Comparison of ENCODE assay signal across 14 cellular contexts in the genomic region with DNA sequence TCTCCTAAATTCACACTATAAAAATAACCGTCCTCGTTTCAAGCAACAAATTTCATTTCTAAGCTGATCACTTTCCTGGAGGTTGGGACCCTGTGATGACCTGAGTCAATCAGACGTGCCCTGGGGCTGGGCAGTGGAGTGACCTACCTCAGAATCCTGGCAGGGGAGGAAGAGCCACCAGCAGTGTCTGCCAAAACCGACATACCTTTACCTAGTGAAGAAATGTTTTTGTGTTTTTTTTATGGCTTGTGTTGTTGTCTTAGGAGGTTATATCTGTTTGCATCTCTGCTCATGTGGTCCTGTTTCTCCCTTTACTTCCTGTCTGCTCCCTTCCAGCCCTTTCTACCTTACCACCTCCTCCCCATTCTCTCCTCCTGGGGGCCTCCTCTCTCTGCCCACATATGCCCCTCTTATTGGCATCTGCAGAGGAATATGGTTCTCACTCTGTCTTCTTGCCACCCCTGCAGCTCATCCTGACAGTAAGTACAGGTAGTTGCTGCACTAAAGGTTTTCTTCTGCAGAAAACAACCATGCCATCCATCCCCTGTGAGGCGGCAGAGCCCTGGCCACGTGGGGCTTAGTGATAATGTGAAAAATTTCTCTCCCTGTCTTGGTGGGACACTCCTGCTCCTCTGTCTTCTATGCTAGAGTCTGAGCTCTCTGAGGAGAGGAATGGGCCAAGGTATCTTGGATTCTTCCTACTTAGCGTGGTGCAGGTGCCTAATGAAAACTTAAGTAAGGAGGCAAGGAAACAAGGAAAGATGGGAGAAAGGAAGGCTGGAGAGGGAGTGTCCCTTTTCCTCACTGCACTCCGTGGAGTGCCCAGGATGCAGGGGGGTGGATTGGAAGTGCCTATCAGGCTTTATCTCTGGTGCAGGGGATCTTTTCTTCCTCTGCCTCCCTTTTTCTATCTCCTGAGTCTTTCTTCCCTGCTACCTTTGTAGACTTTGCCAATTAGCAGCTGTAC. TPM values are rescaled to one million over a fixed set of nuclear protein-coding genes. Genes with fewer than 3 reads are reported as not detected.
A peak's percentile ranks its signal among the peaks of the same experiment; 100 is the strongest.
DNase-seq lines count a peak whose midpoint lies in the region; ATAC-seq and TF ChIP-seq lines count a peak whose summit lies in the region.
"Had no signal": no experiment of that assay in that cellular context is flagged by ENCODE, and none has a peak within 500 bp of the region (broad histone marks: within the 10 kb centered on the region; RNA-seq: fewer than 3 reads in every experiment).

No MANE protein-coding gene starts in this region.

- H3K4me3 ChIP-seq in MM.1S (ENCODE audit: low read length): peak overlapping the region; percentile 35; the same call in 1 of the 2 replicates
- no peak overlapping the region for H3K4me3 ChIP-seq in brain microvascular endothelial cell (ENCODE audit: low read depth, low read length)
- H3K4me3 ChIP-seq: SJSA1 had no signal

- CTCF ChIA-PET in MCF 10A (lab: Yijun Ruan, JAX): no interaction called here

- H3K4me3 Mint-ChIP-seq in MCF 10A (ENCODE audit: unreplicated experiment) (no peak overlapping the region), nephron progenitor cell (no peak overlapping the region)
- peak overlapping the region; percentile 69 for H3K4me3 Mint-ChIP-seq in activated naive CD8-positive, alpha-beta T cell treated with anti-CD3 and anti-CD28 coated beads, Interleukin-2, amount 10 ng/mL, durations not matched to agents 7 days and 5 days
- H3K4me3 Mint-ChIP-seq in stimulated activated naive CD8-positive, alpha-beta T cell treated with anti-CD3 and anti-CD28 coated beads, Interleukin-15, amount 100 ng/mL, for 72 hours: peak overlapping the region; percentile 23 to 67

- no peaks in the 10 kb centered on the region for H3K36me3 Mint-ChIP-seq in MCF 10A (ENCODE audit: insufficient read depth, unreplicated experiment)
- no peaks in the 10 kb centered on the region for H3K36me3 Mint-ChIP-seq in activated naive CD8-positive, alpha-beta T cell treated with anti-CD3 and anti-CD28 coated beads, Interleukin-2, amount 10 ng/mL, durations not matched to agents 7 days and 5 days
- no peaks in the 10 kb centered on the region for H3K36me3 Mint-ChIP-seq in nephron progenitor cell (ENCODE audit: low read depth)
- H3K36me3 Mint-ChIP-seq: stimulated activated naive B cell treated with anti-CD40 and anti-IgM and Interleukin-4, amounts not matched to agents 10 μg/mL and 1 μg/mL and 100 μg/mL, for 72 hours had no signal

- no peak for ATAC-seq in activated naive CD8-positive, alpha-beta T cell treated with anti-CD3 and anti-CD28 coated beads, Interleukin-2, amount 10 ng/mL, durations not matched to agents 7 days and 5 days (ENCODE audit: low read depth)
- ATAC-seq in stimulated activated naive CD8-positive, alpha-beta T cell treated with anti-CD3 and anti-CD28 coated beads, Interleukin-15, amount 100 ng/mL, for 72 hours: peak; percentile 29

- H3K27ac Mint-ChIP-seq in MCF 10A (ENCODE audit: low read depth, unreplicated experiment) (no peak overlapping the region), nephron progenitor cell (no peak overlapping the region)
- peak overlapping the region; percentile 60 for H3K27ac Mint-ChIP-seq in activated naive CD8-positive, alpha-beta T cell treated with anti-CD3 and anti-CD28 coated beads, Interleukin-2, amount 10 ng/mL, durations not matched to agents 7 days and 5 days
- peak overlapping the region in 1 of 2 donors; percentile 89 for H3K27ac Mint-ChIP-seq in stimulated activated naive CD8-positive, alpha-beta T cell treated with anti-CD3 and anti-CD28 coated beads, Interleukin-15, amount 100 ng/mL, for 72 hours
- H3K27ac Mint-ChIP-seq: stimulated activated naive B cell treated with anti-CD40 and anti-IgM and Interleukin-4, amounts not matched to agents 10 μg/mL and 1 μg/mL and 100 μg/mL, for 72 hours had no signal

- POLR2A ChIA-PET in MCF 10A (lab: Yijun Ruan, JAX): interaction anchor here (0.7 to 1.0 kb wide), 2 partner anchors 9 to 10 kb away, joined by 3 read pairs; no protein-coding TSS in a partner anchor
- POLR2A ChIA-PET in activated naive CD8-positive, alpha-beta T cell treated with anti-CD3 and anti-CD28 coated beads, Interleukin-2, amount 10 ng/mL, durations not matched to agents 7 days and 5 days (lab: Charles Lee): interaction anchor here (1.0 to 1.5 kb wide), 2 partner anchors 70 to 99 kb away, joined by 4 to 13 read pairs; a partner anchor contains a TSS

- H3K79me2 ChIP-seq in MM.1S (ENCODE audit: low read length): peaks cover 66% of the 10 kb centered on the region

- H3K4me2 ChIP-seq in MM.1S (ENCODE audit: low read depth, low read length): peak overlapping the region; percentile 77

- H3K27ac ChIP-seq in MM.1S (ENCODE audit: low read length) (peak overlapping the region; percentile 99), brain microvascular endothelial cell (no peak overlapping the region)
- H3K27ac ChIP-seq: SJSA1 had no signal

- H3K9me3 Mint-ChIP-seq in MCF 10A (ENCODE audit: unreplicated experiment) (no peaks in the 10 kb centered on the region), nephron progenitor cell (no peaks in the 10 kb centered on the region)
- H3K9me3 Mint-ChIP-seq in activated naive CD8-positive, alpha-beta T cell treated with anti-CD3 and anti-CD28 coated beads, Interleukin-2, amount 10 ng/mL, durations not matched to agents 7 days and 5 days: no peaks in the 10 kb centered on the region
- no peaks in the 10 kb centered on the region for H3K9me3 Mint-ChIP-seq in stimulated activated naive CD8-positive, alpha-beta T cell treated with anti-CD3 and anti-CD28 coated beads, Interleukin-15, amount 100 ng/mL, for 72 hours
- H3K9me3 Mint-ChIP-seq: stimulated activated naive B cell treated with anti-CD40 and anti-IgM and Interleukin-4, amounts not matched to agents 10 μg/mL and 1 μg/mL and 100 μg/mL, for 72 hours had no signal

- in situ Hi-C loops in T47D (cut with HindIII; ENCODE audit: low pct_unique_long_range_greater_than_20kb, low sequenced_read_pairs): no loop called here
- in situ Hi-C loops in brain microvascular endothelial cell (cut with HindIII; ENCODE audit: low pct_ligation_motif_present, low sequenced_read_pairs): no loop called here

- H3K27me3 ChIP-seq in MM.1S (replicated peaks; ENCODE audit: insufficient read depth, low read length) (no peaks in the 10 kb centered on the region), brain microvascular endothelial cell (replicated peaks) (peaks cover 37% of the 10 kb centered on the region)

- no TSS peak for BruUV-seq in MCF 10A (replicated peaks; lab: Mats Ljungman, UMichigan)

- no peaks in the 10 kb centered on the region for H4K20me1 ChIP-seq in MM.1S (ENCODE audit: insufficient read depth, low read length)

- intact Hi-C loops in MCF 10A (cut with micrococcal nuclease): no loop called here

- no peaks in the 10 kb centered on the region for H3K9me3 ChIP-seq in MM.1S (replicated peaks; ENCODE audit: insufficient read depth, low read length)
- H3K9me3 ChIP-seq: SJSA1 had no signal

- no peaks in the 10 kb centered on the region for H3K9me2 ChIP-seq in MM.1S (replicated peaks; ENCODE audit: insufficient read depth, low read length)

- TF ChIP-seq CTCF in MCF 10A (IDR thresholded peaks at IDR 0.05; ENCODE audit: unreplicated experiment) (no peak), MM.1S (IDR thresholded peaks at IDR 0.05; ENCODE audit: low read length) (no peak), brain microvascular endothelial cell (IDR thresholded peaks at IDR 0.05; ENCODE audit: low read depth, low read length, missing control alignments) (no peak), nephron progenitor cell (IDR thresholded peaks at IDR 0.05) (no peak)

- H3K4me1 Mint-ChIP-seq in MCF 10A (ENCODE audit: insufficient read depth, unreplicated experiment) (peaks cover 14% of the 10 kb centered on the region), nephron progenitor cell (peaks cover 22% of the 10 kb centered on the region)
- peaks cover 19% of the 10 kb centered on the region for H3K4me1 Mint-ChIP-seq in activated naive CD8-positive, alpha-beta T cell treated with anti-CD3 and anti-CD28 coated beads, Interleukin-2, amount 10 ng/mL, durations not matched to agents 7 days and 5 days
- H3K4me1 Mint-ChIP-seq in stimulated activated naive CD8-positive, alpha-beta T cell treated with anti-CD3 and anti-CD28 coated beads, Interleukin-15, amount 100 ng/mL, for 72 hours: peaks cover 29% of the 10 kb centered on the region

- H3F3A ChIP-seq in MM.1S (ENCODE audit: insufficient read depth, low read length): peaks cover 40% of the 10 kb centered on the region

- DNase-seq in T47D (ENCODE audit: low read depth in 1 of 2, low spot score in 1 of 2): peak; percentile 21 to 78
- no peak for DNase-seq in MCF 10A (ENCODE audit: unreplicated experiment)
- DNase-seq in MM.1S: peak; percentile 45
- no peak for DNase-seq in activated naive CD8-positive, alpha-beta T cell treated with anti-CD3 and anti-CD28 coated beads, Interleukin-2, amount 10 ng/mL, durations not matched to agents 7 days and 5 days
- DNase-seq in stimulated activated naive CD8-positive, alpha-beta T cell treated with anti-CD3 and anti-CD28 coated beads, Interleukin-15, amount 100 ng/mL, for 72 hours: no peak
- no peak for DNase-seq in CD1c-positive myeloid dendritic cell (ENCODE audit: extremely low spot score)
- DNase-seq in brain microvascular endothelial cell: no peak
- DNase-seq in nephron progenitor cell: no peak
- DNase-seq: caudate nucleus, glutamatergic neuron had no signal

- no peaks in the 10 kb centered on the region for H3K36me3 ChIP-seq in MM.1S (replicated peaks; ENCODE audit: insufficient read depth, low read length)
- no peaks in the 10 kb centered on the region for H3K36me3 ChIP-seq in brain microvascular endothelial cell (replicated peaks)
- H3K36me3 ChIP-seq: SJSA1 had no signal

- H3K9ac ChIP-seq in MM.1S (ENCODE audit: low read length): peak overlapping the region; percentile 87

- peak overlapping the region; percentile 14 for H2AFZ ChIP-seq in MM.1S (ENCODE audit: low read length)

- H3K4me1 ChIP-seq in MM.1S (ENCODE audit: low read length): peaks cover 62% of the 10 kb centered on the region
- H3K4me1 ChIP-seq: SJSA1 had no signal

- H3K27me3 Mint-ChIP-seq in MCF 10A (ENCODE audit: insufficient read depth, unreplicated experiment) (peaks cover 31% of the 10 kb centered on the region), nephron progenitor cell (ENCODE audit: low read depth, poor library complexity) (peaks cover 16% of the 10 kb centered on the region)
- peaks cover 33% of the 10 kb centered on the region for H3K27me3 Mint-ChIP-seq in activated naive CD8-positive, alpha-beta T cell treated with anti-CD3 and anti-CD28 coated beads, Interleukin-2, amount 10 ng/mL, durations not matched to agents 7 days and 5 days
- H3K27me3 Mint-ChIP-seq in stimulated activated naive CD8-positive, alpha-beta T cell treated with anti-CD3 and anti-CD28 coated beads, Interleukin-15, amount 100 ng/mL, for 72 hours: peaks cover 83% of the 10 kb centered on the region

RNA-seq across cellular contexts. Expression of a gene that starts 15.4 kb away (rescaled TPM):
- not detected in 2 replicates for total RNA-seq in MCF 10A (2022)
- not detected for total RNA-seq in activated naive CD8-positive, alpha-beta T cell treated with anti-CD3 and anti-CD28 coated beads, Interleukin-2, amount 10 ng/mL, durations not matched to agents 7 days and 5 days
- total RNA-seq: IMR-90, renal cortical epithelial cell, SJSA1 had no signal

Comparison
In these comparisons a context has a peak if more than half of its experiments do, and no peak if none do; other contexts are left out.
1. DNase-seq: peak in T47D (2 of 2) and MM.1S (single experiment); none in MCF 10A (single experiment), activated naive CD8-positive, alpha-beta T cell treated with anti-CD3 and anti-CD28 coated beads, Interleukin-2, amount 10 ng/mL, durations not matched to agents 7 days and 5 days (single experiment), stimulated activated naive CD8-positive, alpha-beta T cell treated with anti-CD3 and anti-CD28 coated beads, Interleukin-15, amount 100 ng/mL, for 72 hours (0 of 2), CD1c-positive myeloid dendritic cell (single experiment), brain microvascular endothelial cell (single experiment) and nephron progenitor cell (single experiment).
2. H3K4me3 Mint-ChIP-seq: peak in activated naive CD8-positive, alpha-beta T cell treated with anti-CD3 and anti-CD28 coated beads, Interleukin-2, amount 10 ng/mL, durations not matched to agents 7 days and 5 days (single experiment) and stimulated activated naive CD8-positive, alpha-beta T cell treated with anti-CD3 and anti-CD28 coated beads, Interleukin-15, amount 100 ng/mL, for 72 hours (2 of 2); none in MCF 10A (single experiment) and nephron progenitor cell (single experiment).